ENCODE assay signal across 8 cellular contexts in genomic region chr18:63422087-63422861, GRCh38. TPM values are rescaled to one million over a fixed set of nuclear protein-coding genes. Genes with fewer than 3 reads are reported as not detected.
DNase-seq lines count a peak whose midpoint lies in the region; TF ChIP-seq lines count a peak whose summit lies in the region.

Gene VPS4B, minus strand, starts transcription at chr18:63422476. Its CDS starts 217 bp downstream, at chr18:63422259.

- peaks cover 18% of the 10 kb centered on the region for H3K4me1 Mint-ChIP-seq in activated T-helper 1 cell treated with anti-CD3 and anti-CD28 coated beads, Interleukin-12 subunit alpha, Interleukin-12 subunit beta, Interleukin-2, Interleukin-4 antibody, amounts not matched to agents 30 ng/mL and 10 ng/mL and 1 ng/mL, durations not matched to agents 14 hours and 24 hours and 36 hours (ENCODE audit: low read depth)

- in situ Hi-C loops in GM23248 (cut with MboI) = no loop called here

- intact Hi-C loops in activated T-helper 1 cell treated with anti-CD3 and anti-CD28 coated beads, Interleukin-12 subunit alpha, Interleukin-12 subunit beta, Interleukin-2, Interleukin-4 antibody, amounts not matched to agents 30 ng/mL and 10 ng/mL and 1 ng/mL, durations not matched to agents 14 hours and 24 hours and 36 hours (cut with micrococcal nuclease) = loop anchor here (1.0 to 10.0 kb wide), 15 partner anchors 11 to 1235 kb away; partner anchors contain the start of genes KDSR, PHLPP1, PIGN and RELCH
- intact Hi-C loops in esophagus squamous epithelium (cut with DNase I) = no loop called here

- peak; percentile 99 for DNase-seq in GM23248
- peak; percentile 98 to 99 for DNase-seq in Kasumi-1 (lab: John Stamatoyannopoulos, UW)
- peak; percentile 98 for DNase-seq in RPMI7951 (ENCODE audit: low read depth)
- DNase-seq in activated T-helper 1 cell treated with anti-CD3 and anti-CD28 coated beads, Interleukin-12 subunit alpha, Interleukin-12 subunit beta, Interleukin-2, Interleukin-4 antibody, amounts not matched to agents 30 ng/mL and 10 ng/mL and 1 ng/mL, durations not matched to agents 14 hours and 24 hours and 36 hours (ENCODE audit: low spot score) = peak; percentile 100
- peak; percentile 98 for DNase-seq in esophagus squamous epithelium (lab: John Stamatoyannopoulos, UW)
- DNase-seq in myocyte (ENCODE audit: low read depth) = peak; percentile 100
- peak; percentile 99 for DNase-seq in stimulated activated CD8-positive, alpha-beta memory T cell treated with anti-CD3 and anti-CD28 coated beads, Interleukin-7, amount 100 ng/mL, for 48 hours (ENCODE audit: extremely low read depth in 1 of 2, low read depth in 1 of 2)

- H3K27me3 ChIP-seq in DOHH2 (ENCODE audit: control insufficient read depth, low read length) (no peaks in the 10 kb centered on the region), GM23248 (replicated peaks; ENCODE audit: insufficient read depth) (no peaks in the 10 kb centered on the region), esophagus squamous epithelium (no peaks in the 10 kb centered on the region)

- WGBS in GM23248 (ENCODE audit: low coverage in 1 of 2, low lambda C conversion rate in 2 of 2, missing lambda C conversion rate in 2 of 2), 2 experiments = 1 to 3% methylated on average over 46 to 58 of the region's 58 CpGs
- WGBS in esophagus squamous epithelium, 2 donors = 0 to 1% methylated on average over 5 to 23 of the region's 58 CpGs

- peak within 1 kb of the TSS; percentile 92 for H3K27ac Mint-ChIP-seq in activated T-helper 1 cell treated with anti-CD3 and anti-CD28 coated beads, Interleukin-12 subunit alpha, Interleukin-12 subunit beta, Interleukin-2, Interleukin-4 antibody, amounts not matched to agents 30 ng/mL and 10 ng/mL and 1 ng/mL, durations not matched to agents 14 hours and 24 hours and 36 hours

- H3F3A ChIP-seq in DOHH2 (ENCODE audit: control insufficient read depth, insufficient read depth) (no peaks in the 10 kb centered on the region), GM23248 (ENCODE audit: insufficient read depth) (no peaks in the 10 kb centered on the region)

- TF ChIP-seq CTCF in DOHH2 (IDR thresholded peaks at IDR 0.05; ENCODE audit: low read depth, low read length, poor library complexity, severe bottlenecking) (no peak), esophagus squamous epithelium (IDR thresholded peaks at IDR 0.05) (peak in 3 of 6 experiments; percentile 17 to 25 (median 22))

- peak within 1 kb of the TSS; percentile 95 for H3K9ac ChIP-seq in GM23248

- H3K9me3 ChIP-seq in DOHH2 (ENCODE audit: control insufficient read depth, insufficient read depth, low read length) (no peaks in the 10 kb centered on the region), GM23248 (ENCODE audit: low read depth) (no peaks in the 10 kb centered on the region), esophagus squamous epithelium (no peaks in the 10 kb centered on the region)

- H3K4me2 ChIP-seq in DOHH2 (ENCODE audit: low read length) (peak within 1 kb of the TSS; percentile 88), GM23248 (ENCODE audit: unreplicated experiment) (peak within 1 kb of the TSS; percentile 92)

- H3K27me3 Mint-ChIP-seq in activated T-helper 1 cell treated with anti-CD3 and anti-CD28 coated beads, Interleukin-12 subunit alpha, Interleukin-12 subunit beta, Interleukin-2, Interleukin-4 antibody, amounts not matched to agents 30 ng/mL and 10 ng/mL and 1 ng/mL, durations not matched to agents 14 hours and 24 hours and 36 hours (ENCODE audit: insufficient read depth) = no peaks in the 10 kb centered on the region

- H3K79me2 ChIP-seq in DOHH2 (ENCODE audit: control insufficient read depth, low read length) (peaks cover 49% of the 10 kb centered on the region), GM23248 (ENCODE audit: insufficient read depth) (peaks cover 48% of the 10 kb centered on the region)

- 0 out of 2 replicates have a peak, but pooled peaks cover 4% of the 10 kb centered on the region for H4K20me1 ChIP-seq in DOHH2 (ENCODE audit: control insufficient read depth, insufficient read depth, low read depth, low read length)
- H4K20me1 ChIP-seq in GM23248 (ENCODE audit: insufficient read depth) = no peaks in the 10 kb centered on the region

- peak within 1 kb of the TSS; percentile 69 for H3K27ac ChIP-seq in DOHH2 (ENCODE audit: low read depth, low read length)
- peak within 1 kb of the TSS; percentile 93 for H3K27ac ChIP-seq in GM23248
- H3K27ac ChIP-seq in esophagus squamous epithelium = peak within 1 kb of the TSS; percentile 98 to 100 (median 98)

- H3K9me2 ChIP-seq in DOHH2 (replicated peaks; ENCODE audit: control insufficient read depth, low read length) (no peaks in the 10 kb centered on the region), GM23248 (ENCODE audit: insufficient read depth) (no peaks in the 10 kb centered on the region)

- no peaks in the 10 kb centered on the region for H3K36me3 Mint-ChIP-seq in activated T-helper 1 cell treated with anti-CD3 and anti-CD28 coated beads, Interleukin-12 subunit alpha, Interleukin-12 subunit beta, Interleukin-2, Interleukin-4 antibody, amounts not matched to agents 30 ng/mL and 10 ng/mL and 1 ng/mL, durations not matched to agents 14 hours and 24 hours and 36 hours (ENCODE audit: low read depth)

- H3K36me3 ChIP-seq in DOHH2 (ENCODE audit: control insufficient read depth, low read length) (peaks cover 38% of the 10 kb centered on the region), GM23248 (ENCODE audit: low read depth) (peaks cover 13% of the 10 kb centered on the region; the same call in 1 of the 2 replicates), esophagus squamous epithelium (peaks cover 0 to 36% (median 0%) of the 10 kb centered on the region in 3 donors)

- H2AFZ ChIP-seq in GM23248 = peak within 1 kb of the TSS; percentile 90

- H3K4me3 ChIP-seq in DOHH2 (ENCODE audit: low read length) (peak within 1 kb of the TSS; percentile 91), GM23248 (peak within 1 kb of the TSS; percentile 93), esophagus squamous epithelium (peak within 1 kb of the TSS; percentile 67 to 97 (median 92))

- H3K4me1 ChIP-seq in DOHH2 (ENCODE audit: control insufficient read depth, low read length) (peaks cover 16% of the 10 kb centered on the region), GM23248 (ENCODE audit: insufficient read depth) (peaks cover 10% of the 10 kb centered on the region), esophagus squamous epithelium (peaks cover 17 to 76% (median 19%) of the 10 kb centered on the region in 3 donors)

- no peaks in the 10 kb centered on the region for H3K9me3 Mint-ChIP-seq in activated T-helper 1 cell treated with anti-CD3 and anti-CD28 coated beads, Interleukin-12 subunit alpha, Interleukin-12 subunit beta, Interleukin-2, Interleukin-4 antibody, amounts not matched to agents 30 ng/mL and 10 ng/mL and 1 ng/mL, durations not matched to agents 14 hours and 24 hours and 36 hours

- TF ChIP-seq POLR2A in esophagus squamous epithelium (IDR thresholded peaks at IDR 0.05) = peak in 3 of 4 donors; percentile 70 to 92 (median 90)

- H3K4me3 Mint-ChIP-seq in activated T-helper 1 cell treated with anti-CD3 and anti-CD28 coated beads, Interleukin-12 subunit alpha, Interleukin-12 subunit beta, Interleukin-2, Interleukin-4 antibody, amounts not matched to agents 30 ng/mL and 10 ng/mL and 1 ng/mL, durations not matched to agents 14 hours and 24 hours and 36 hours = peak within 1 kb of the TSS; percentile 91

RNA-seq across cellular contexts. Expression of gene VPS4B, which starts in this region (rescaled TPM):
- total RNA-seq in GM23248 (2014; rRNA removed; shearing (Covaris generic)) = 42.4 and 45.5 TPM in 2 replicates
- 43.3 and 49.2 TPM in 2 replicates for polyA plus RNA-seq in GM23248 (2016; fragmentation: Nextera tagmentation; extraction: Ambion mirVana)
- total RNA-seq in RPMI7951 (2014; rRNA removed; shearing (Covaris generic)) = 40.8 and 41.3 TPM in 2 replicates
- total RNA-seq in activated T-helper 1 cell treated with anti-CD3 and anti-CD28 coated beads, Interleukin-12 subunit alpha, Interleukin-12 subunit beta, Interleukin-2, Interleukin-4 antibody, amounts not matched to agents 30 ng/mL and 10 ng/mL and 1 ng/mL, durations not matched to agents 14 hours and 24 hours and 36 hours = 58.6 and 60.7 TPM in 2 replicates
- total RNA-seq in esophagus squamous epithelium (10 to 100 TPM; 68.5 to 92.1 (median 76.5) TPM), myocyte (18.8 and 19.6 TPM in 2 replicates)
- polyA plus RNA-seq in myocyte (2012) = 15.6 TPM

Comparison
In these comparisons a context has a peak if more than half of its experiments do, and no peak if none do; other contexts are left out.
1. Peak in every context shown above with its lines: DNase-seq, H3K4me3 ChIP-seq and H3K27ac ChIP-seq.